Comparison of ENCODE assay signal across 18 cellular contexts in the genomic region with DNA sequence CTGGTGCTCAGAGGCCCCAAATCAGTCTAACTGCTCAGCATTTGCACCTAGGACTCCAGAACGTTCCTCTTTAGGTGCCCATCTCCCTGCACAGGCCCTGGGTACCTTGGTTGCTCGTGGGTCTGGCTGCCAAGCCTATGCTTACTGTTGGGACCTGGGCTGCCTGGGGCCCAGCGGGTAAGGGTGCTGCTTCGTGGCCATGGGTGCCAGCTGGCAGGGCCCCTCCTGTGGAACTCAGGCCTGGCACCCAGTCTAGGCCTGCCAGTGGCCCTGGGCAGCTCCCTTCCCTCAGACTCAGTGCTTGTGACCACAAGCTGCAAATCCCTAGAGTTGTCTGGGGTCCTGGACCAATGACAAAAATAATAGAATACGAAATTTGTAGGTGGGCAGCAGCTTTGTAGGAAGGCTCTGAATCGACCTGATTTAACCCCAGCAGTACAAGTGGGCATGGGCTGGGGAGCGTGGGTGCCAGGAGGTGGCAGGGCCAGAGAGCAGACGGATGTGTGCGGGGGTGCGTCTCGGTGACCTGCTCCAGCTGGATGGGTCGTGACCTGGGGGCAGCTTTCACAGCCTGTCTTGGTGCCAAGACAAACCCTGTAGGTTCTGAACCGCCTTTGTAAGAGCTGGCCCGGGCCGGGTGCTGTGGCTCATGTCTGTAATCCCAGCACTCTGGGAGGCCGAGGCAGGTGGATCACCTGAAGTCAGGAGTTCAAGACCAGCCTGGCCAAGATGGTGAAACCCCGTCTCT.
DNase-seq lines count a peak whose midpoint lies in the region; ATAC-seq and TF ChIP-seq lines count a peak whose summit lies in the region.
"Had no signal": no experiment of that assay in that cellular context is flagged by ENCODE, and none has a peak within 500 bp of the region (broad histone marks: within the 10 kb centered on the region; RNA-seq: fewer than 3 reads in every experiment).

No MANE protein-coding gene starts in this region.

- H3K4me3 Mint-ChIP-seq in natural killer cell (peak overlapping the region; percentile 31), type B pancreatic cell (no peak overlapping the region)
- H3K4me3 Mint-ChIP-seq: HFFc6 had no signal

- peak; percentile 15 to 63 (median 54) for ATAC-seq in heart left ventricle
- ATAC-seq in natural killer cell = no peak
- no peak for ATAC-seq in HG03097 (IDR thresholded peaks at IDR 0.05; ENCODE audit: low FRiP score, unreplicated experiment)

- H3K36me3 ChIP-seq in heart left ventricle (peaks cover 0 to 92% (median 46%) of the 10 kb centered on the region in 9 donors), left ventricle myocardium inferior (peaks cover 51% of the 10 kb centered on the region)
- H3K36me3 ChIP-seq: SJCRH30 had no signal

- no peaks in the 10 kb centered on the region for H3K27me3 ChIP-seq in heart left ventricle
- H3K27me3 ChIP-seq in left ventricle myocardium inferior (ENCODE audit: low read depth) = no peaks in the 10 kb centered on the region
- H3K27me3 ChIP-seq: SJCRH30 had no signal

- H3K36me3 Mint-ChIP-seq in natural killer cell (peaks cover 24% of the 10 kb centered on the region), type B pancreatic cell (peaks cover 4% of the 10 kb centered on the region)

- H3K27ac ChIP-seq in heart left ventricle = no peak overlapping the region
- H3K27ac ChIP-seq in left ventricle myocardium inferior (replicated peaks) = no peak overlapping the region
- H3K27ac ChIP-seq in RWPE1 = peak overlapping the region; percentile 36
- H3K27ac ChIP-seq: SJCRH30 had no signal

- H3K9me3 ChIP-seq in heart left ventricle (no peaks in the 10 kb centered on the region), left ventricle myocardium inferior (replicated peaks) (no peaks in the 10 kb centered on the region)
- H3K9me3 ChIP-seq: SJCRH30 had no signal

- TF ChIP-seq CTCF in heart left ventricle (IDR thresholded peaks at IDR 0.05) (no peak), left ventricle myocardium inferior (IDR thresholded peaks at IDR 0.05; ENCODE audit: borderline replicate concordance) (no peak), RWPE1 (conservative IDR thresholded peaks at IDR 0.05; ENCODE audit: low read depth) (no peak), natural killer cell (IDR thresholded peaks at IDR 0.05) (no peak), type B pancreatic cell (conservative IDR thresholded peaks at IDR 0.05) (no peak)

- H3K4me1 Mint-ChIP-seq in natural killer cell = peaks cover 80 to 85% of the 10 kb centered on the region in 2 donors
- H3K4me1 Mint-ChIP-seq in type B pancreatic cell (ENCODE audit: unreplicated experiment) = no peaks in the 10 kb centered on the region

- 86 to 91% (median 89%) methylated on average over 15 to 17 of the region's 17 CpGs for WGBS in heart left ventricle, 4 donors

- H3K9me3 Mint-ChIP-seq in natural killer cell (no peaks in the 10 kb centered on the region), type B pancreatic cell (no peaks in the 10 kb centered on the region)

- intact Hi-C loops in heart left ventricle (cut with DNase I) = no loop called here
- intact Hi-C loops in left ventricle myocardium inferior (cut with micrococcal nuclease) = no loop called here
- intact Hi-C loops in natural killer cell (cut with micrococcal nuclease) = no loop called here

- DNase-seq in heart left ventricle = peak in 2 of 5 donors; percentile 12 to 63
- no peak for DNase-seq in left ventricle myocardium inferior
- no peak for DNase-seq in RWPE1 (ENCODE audit: low spot score)
- DNase-seq in natural killer cell = no peak
- peak; percentile 59 for DNase-seq in type B pancreatic cell (ENCODE audit: extremely low spot score, unreplicated experiment)
- no peak for DNase-seq in NCI-H1048 (lab: John Stamatoyannopoulos, UW)
- no peak for DNase-seq in LoVo (ENCODE audit: low spot score)
- DNase-seq: EL, HFFc6, Karpas-422, NCI-H1417, NCI-H1930, NCI-H2171, NCI-H446, NCI-H69, OCI-M1, SJCRH30 had no signal

- POLR2A ChIA-PET in RWPE1 (lab: Yijun Ruan, JAX; ENCODE audit: low non-redundant PET) = no interaction called here

- H3K4me1 ChIP-seq in heart left ventricle = peaks cover 0 to 69% (median 0%) of the 10 kb centered on the region in 12 donors
- H3K4me1 ChIP-seq in left ventricle myocardium inferior = peaks cover 9% of the 10 kb centered on the region
- H3K4me1 ChIP-seq: SJCRH30 had no signal

- no peak overlapping the region for H3K4me3 ChIP-seq in heart left ventricle
- no peak overlapping the region for H3K4me3 ChIP-seq in left ventricle myocardium inferior
- H3K4me3 ChIP-seq: SJCRH30 had no signal

- TF ChIP-seq POLR2A in heart left ventricle (IDR thresholded peaks at IDR 0.05) = no peak

- H3K27me3 Mint-ChIP-seq in natural killer cell (ENCODE audit: low read depth in 2 of 2) (no peaks in the 10 kb centered on the region), type B pancreatic cell (peaks cover 3% of the 10 kb centered on the region)

- H3K27ac Mint-ChIP-seq in natural killer cell = peak overlapping the region; percentile 85 to 88
- H3K27ac Mint-ChIP-seq in type B pancreatic cell = no peak overlapping the region
- H3K27ac Mint-ChIP-seq: HFFc6 had no signal

- CTCF ChIA-PET in RWPE1 (lab: Yijun Ruan, JAX) = no interaction called here

Comparison
In these comparisons a context has a peak if more than half of its experiments do, and no peak if none do; other contexts are left out.
1. ATAC-seq: peak in heart left ventricle (4 of 4); none in natural killer cell (0 of 3) and HG03097 (single experiment).